In the genomic region with DNA sequence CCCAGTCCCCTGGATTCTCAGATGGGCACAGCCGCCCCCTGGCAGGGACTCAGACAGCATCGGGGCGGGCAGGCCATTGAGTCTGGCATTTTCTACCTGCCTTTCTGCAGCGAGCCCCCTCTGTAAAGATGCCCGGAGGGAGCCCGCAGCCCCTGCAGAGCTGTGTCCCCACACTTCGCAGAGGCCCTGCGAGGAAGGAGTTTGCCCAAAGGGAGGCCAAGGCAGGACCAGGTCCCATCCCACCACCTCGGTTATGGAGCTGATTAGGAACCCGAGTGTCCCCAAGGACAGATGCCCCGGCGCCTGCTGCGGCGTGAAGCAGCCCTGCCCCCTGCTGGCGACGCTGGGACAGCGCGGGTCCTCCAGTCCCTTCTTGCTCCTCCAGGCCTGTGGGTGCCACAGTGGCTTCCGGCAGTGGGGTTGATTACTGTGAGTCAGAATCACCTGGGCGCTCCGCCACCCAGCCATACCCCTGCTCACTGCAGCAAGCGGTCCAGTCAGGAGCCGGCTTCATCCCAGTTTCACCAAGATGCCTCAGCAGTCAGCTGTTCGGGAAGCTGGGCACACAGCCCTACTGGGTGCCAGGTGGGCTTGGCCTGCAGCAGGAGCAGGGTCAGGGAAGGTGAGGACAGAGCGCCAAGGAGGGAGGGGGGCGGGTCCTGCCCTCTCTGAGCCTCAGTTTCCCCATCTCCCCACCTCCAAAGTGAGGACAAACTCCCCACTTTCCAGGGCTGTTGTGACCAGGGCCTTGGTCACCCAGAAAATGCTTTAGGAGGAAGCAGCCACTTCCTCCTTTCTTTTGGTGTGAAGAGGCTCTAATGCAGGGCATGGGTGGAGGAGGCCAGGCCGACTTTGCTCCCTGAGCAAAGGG, we compare ENCODE assay signal across 7 cellular contexts.
DNase-seq lines count a peak whose midpoint lies in the region; ATAC-seq and TF ChIP-seq lines count a peak whose summit lies in the region.

No MANE protein-coding gene starts in this region.

- peaks cover 9% of the 10 kb centered on the region for H3K27me3 Mint-ChIP-seq in activated CD4-positive, alpha-beta T cell treated with anti-CD3 and anti-CD28 coated beads for 36 hours
- no peaks in the 10 kb centered on the region for H3K27me3 Mint-ChIP-seq in central memory CD8-positive, alpha-beta T cell

- in situ Hi-C loops in GM13977 (cut with MboI; ENCODE audit: low pct_unique_long_range_greater_than_20kb, low sequenced_read_pairs, unreplicated experiment), result loop anchor here (10.0 kb wide), 1 partner anchor 279 kb away; a partner anchor contains a TSS

- DNase-seq in GM13977 (ENCODE audit: low spot score) (peak; percentile 94), NCI-H345 treated with DMSO at 0.1 percent for 48 hours (lab: John Stamatoyannopoulos, UW; ENCODE audit: unreplicated experiment) (peak; percentile 75), left colon (peak; percentile 85 to 90)
- DNase-seq in activated CD4-positive, alpha-beta T cell treated with anti-CD3 and anti-CD28 coated beads for 36 hours, result peak; percentile 94
- peak; percentile 77 to 81 for DNase-seq in central memory CD8-positive, alpha-beta T cell (ENCODE audit: low spot score in 2 of 2)
- DNase-seq in stimulated activated CD4-positive, alpha-beta T cell treated with anti-CD3 and anti-CD28 coated beads, Interleukin-1b, Interleukin-23, amount 100 ng/mL, for 48 hours, result peak; percentile 91

- H3K27ac Mint-ChIP-seq in activated CD4-positive, alpha-beta T cell treated with anti-CD3 and anti-CD28 coated beads for 36 hours, result no peak overlapping the region
- peak overlapping the region; percentile 16 for H3K27ac Mint-ChIP-seq in central memory CD8-positive, alpha-beta T cell (ENCODE audit: low read depth)

- CTCF ChIA-PET in activated CD4-positive, alpha-beta T cell treated with anti-CD3 and anti-CD28 coated beads for 36 hours (lab: Charles Lee), result interaction anchor here (0.6 to 2.0 kb wide), 17 partner anchors 9 to 278 kb away, joined by 3 to 26 read pairs (median 3); a partner anchor contains a TSS

- POLR2A ChIA-PET in activated CD4-positive, alpha-beta T cell treated with anti-CD3 and anti-CD28 coated beads for 36 hours (lab: Charles Lee), result interaction anchor here (0.8 kb wide), 1 partner anchor 26 kb away, joined by 3 read pairs; no protein-coding TSS in a partner anchor

- H3K36me3 Mint-ChIP-seq in activated CD4-positive, alpha-beta T cell treated with anti-CD3 and anti-CD28 coated beads for 36 hours (ENCODE audit: low read depth), result no peaks in the 10 kb centered on the region
- H3K36me3 Mint-ChIP-seq in central memory CD8-positive, alpha-beta T cell (ENCODE audit: insufficient read depth), result peaks cover 3% of the 10 kb centered on the region

- intact Hi-C loops in activated CD4-positive, alpha-beta T cell treated with anti-CD3 and anti-CD28 coated beads for 36 hours (cut with DNase I, micrococcal nuclease), result loop anchor here (1.0 to 5.0 kb wide), 7 partner anchors 52 to 376 kb away; a partner anchor contains a TSS
- intact Hi-C loops in left colon (cut with DNase I, micrococcal nuclease), result loop anchor here in 1 of 2 donors (2.0 kb wide), 1 partner anchor 273 kb away; no protein-coding TSS in a partner anchor

- TF ChIP-seq CTCF in GM13977 (IDR thresholded peaks at IDR 0.05; ENCODE audit: extremely low read depth, insufficient read depth, missing control alignments), result peak; percentile 99

- ATAC-seq in HG03135 (IDR thresholded peaks at IDR 0.05; ENCODE audit: unreplicated experiment), result peak; percentile 90
- peak; percentile 100 for ATAC-seq in activated CD4-positive, alpha-beta T cell treated with anti-CD3 and anti-CD28 coated beads for 36 hours
- ATAC-seq in central memory CD8-positive, alpha-beta T cell (replicated peaks; ENCODE audit: extremely low read depth, poor library complexity, severe bottlenecking), result peak; percentile 100
- ATAC-seq in left colon, result peak; percentile 83

- no peak overlapping the region for H3K4me3 Mint-ChIP-seq in activated CD4-positive, alpha-beta T cell treated with anti-CD3 and anti-CD28 coated beads for 36 hours
- peak overlapping the region; percentile 25 for H3K4me3 Mint-ChIP-seq in central memory CD8-positive, alpha-beta T cell

- H3K9me3 Mint-ChIP-seq in activated CD4-positive, alpha-beta T cell treated with anti-CD3 and anti-CD28 coated beads for 36 hours (ENCODE audit: low read depth), result peaks cover 1% of the 10 kb centered on the region
- H3K9me3 Mint-ChIP-seq in central memory CD8-positive, alpha-beta T cell, result no peaks in the 10 kb centered on the region

- H3K4me1 Mint-ChIP-seq in activated CD4-positive, alpha-beta T cell treated with anti-CD3 and anti-CD28 coated beads for 36 hours, result peaks cover 21% of the 10 kb centered on the region
- peaks cover 8% of the 10 kb centered on the region for H3K4me1 Mint-ChIP-seq in central memory CD8-positive, alpha-beta T cell

Comparison
In these comparisons a context has a peak if more than half of its experiments do, and no peak if none do; other contexts are left out.
1. Peak in every context shown above with its lines: DNase-seq and ATAC-seq.